In the genomic region with DNA sequence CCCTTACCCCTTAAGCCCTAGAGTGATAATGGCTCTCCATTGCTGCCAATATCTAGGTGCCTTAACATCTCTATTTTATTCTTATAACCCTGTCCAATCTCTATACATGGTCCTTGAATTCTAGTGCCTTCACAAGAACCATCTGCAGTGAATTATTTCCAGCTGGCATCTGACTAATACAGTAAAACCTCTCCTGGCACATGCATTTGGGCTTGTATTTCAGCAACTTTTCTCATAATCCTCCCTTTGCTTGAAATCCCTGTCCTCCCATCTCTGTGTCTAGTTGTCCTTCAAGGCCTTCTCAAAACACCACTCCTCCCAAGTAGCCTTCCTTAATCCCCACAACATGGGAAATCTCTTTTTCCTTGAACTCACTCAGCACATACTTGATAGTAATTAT, we compare ENCODE assay signal across 17 cellular contexts. TPM values are rescaled to one million over a fixed set of nuclear protein-coding genes. Genes with fewer than 3 reads are reported as not detected.
"Had no signal": no experiment of that assay in that cellular context is flagged by ENCODE, and none has a peak within 500 bp of the region (broad histone marks: within the 10 kb centered on the region; RNA-seq: fewer than 3 reads in every experiment).

No MANE protein-coding gene starts in this region.

- DNase-seq: activated B cell treated with CpG ODN at 0.5 μM for 24 hours; activated CD4-positive, alpha-beta T cell treated with anti-CD3 and anti-CD28 coated beads, Interleukin-2, amount 10 ng/mL, durations not matched to agents 7 days and 5 days; activated naive CD4-positive, alpha-beta T cell treated with anti-CD3 and anti-CD28 coated beads for 36 hours; activated T-cell treated with anti-CD3 and anti-CD28 coated beads for 4 hours; effector memory CD8-positive, alpha-beta T cell; foreskin melanocyte; left ventricle myocardium inferior; mesenchymal stem cell; ovary; stimulated activated CD4-positive, alpha-beta T cell treated with anti-CD3 and anti-CD28 coated beads, Interleukin-4, amount 100 ng/mL, for 1 hour; stimulated activated CD8-positive, alpha-beta memory T cell treated with anti-CD3 and anti-CD28 coated beads, Interleukin-4, amount 100 ng/mL, for 48 hours; stimulated activated naive CD8-positive, alpha-beta T cell treated with anti-CD3 and anti-CD28 coated beads, Interleukin-15, Interleukin-2, amounts not matched to agents 100 U/mL and 50 U/mL, for 24 hours; T-helper 17 cell; upper lobe of right lung had no signal

- H3K4me1 ChIP-seq: left ventricle myocardium inferior, upper lobe of right lung had no signal

- H3K27me3 ChIP-seq: ovary had no signal

- H3K4me3 ChIP-seq: left ventricle myocardium inferior, ovary, upper lobe of right lung had no signal

- H3K9me3 ChIP-seq: left ventricle myocardium inferior, ovary, upper lobe of right lung had no signal

- ATAC-seq: activated T-helper 17 cell treated with anti-CD3 and anti-CD28 coated beads, Interleukin-2, amount 50 U/mL, for 72 hours; effector memory CD8-positive, alpha-beta T cell; stimulated activated naive CD8-positive, alpha-beta T cell treated with anti-CD3 and anti-CD28 coated beads, Interleukin-15, Interleukin-2, amounts not matched to agents 100 U/mL and 50 U/mL, for 24 hours; T-helper 17 cell; upper lobe of right lung had no signal

- H3K27ac ChIP-seq: epithelial cell of prostate, left ventricle myocardium inferior, ovary, upper lobe of right lung had no signal

- H3K36me3 ChIP-seq: left ventricle myocardium inferior, ovary, upper lobe of right lung had no signal

RNA-seq across cellular contexts. Expression of a gene that starts 14.2 kb away (rescaled TPM):
- total RNA-seq: activated B cell treated with CpG ODN at 0.5 μM for 24 hours; activated CD4-positive, alpha-beta T cell treated with anti-CD3 and anti-CD28 coated beads, Interleukin-2, amount 10 ng/mL, durations not matched to agents 7 days and 5 days; activated CD8-positive, alpha-beta memory T cell treated with anti-CD3 and anti-CD28 coated beads for 36 hours; activated naive CD4-positive, alpha-beta T cell treated with anti-CD3 and anti-CD28 coated beads for 36 hours; activated T-helper 17 cell treated with anti-CD3 and anti-CD28 coated beads, Interleukin-2, amount 50 U/mL, for 72 hours; left ventricle myocardium inferior; T-helper 17 cell; upper lobe of right lung had no signal
